ENCODE assay signal across 24 cellular contexts in genomic region chr12:24191117-24191516, GRCh38.
"Had no signal": no experiment of that assay in that cellular context is flagged by ENCODE, and none has a peak within 500 bp of the region (broad histone marks: within the 10 kb centered on the region; RNA-seq: fewer than 3 reads in every experiment).

No MANE protein-coding gene starts in this region.

- H3K9ac ChIP-seq: KMS-11, SK-N-SH had no signal

- H3K36me3 ChIP-seq: SJSA1 had no signal

- FAIRE-seq: HTR-8/SVneo, RCC 7860 had no signal

- H3K4me2 ChIP-seq: KMS-11, SK-N-SH had no signal

- H3K9me3 ChIP-seq: SJSA1, SK-N-SH had no signal

- DNase-seq: Kasumi-1, MM.1S, NCI-H1092 treated with DMSO at 0.1 percent for 48 hours, NCI-H1436, NCI-H187, NCI-H2029, NCI-H2081 treated with DMSO at 0.1 percent for 48 hours, NCI-H2171, NCI-H226, NCI-H446, NCI-H510A, NCI-H524 treated with DMSO at 0.1 percent for 48 hours, NCI-H69, NCI-H774, Right ventricle myocardium superior, RPMI8226, SIG-M5, SK-N-SH, SW 1271 had no signal

- H3K27me3 ChIP-seq: SJSA1 had no signal

- H3K4me3 ChIP-seq: SJSA1 had no signal

- H3K27ac ChIP-seq: HL-60, KMS-11, SJSA1 had no signal
